ENCODE assay signal across 18 cellular contexts in the genomic region with DNA sequence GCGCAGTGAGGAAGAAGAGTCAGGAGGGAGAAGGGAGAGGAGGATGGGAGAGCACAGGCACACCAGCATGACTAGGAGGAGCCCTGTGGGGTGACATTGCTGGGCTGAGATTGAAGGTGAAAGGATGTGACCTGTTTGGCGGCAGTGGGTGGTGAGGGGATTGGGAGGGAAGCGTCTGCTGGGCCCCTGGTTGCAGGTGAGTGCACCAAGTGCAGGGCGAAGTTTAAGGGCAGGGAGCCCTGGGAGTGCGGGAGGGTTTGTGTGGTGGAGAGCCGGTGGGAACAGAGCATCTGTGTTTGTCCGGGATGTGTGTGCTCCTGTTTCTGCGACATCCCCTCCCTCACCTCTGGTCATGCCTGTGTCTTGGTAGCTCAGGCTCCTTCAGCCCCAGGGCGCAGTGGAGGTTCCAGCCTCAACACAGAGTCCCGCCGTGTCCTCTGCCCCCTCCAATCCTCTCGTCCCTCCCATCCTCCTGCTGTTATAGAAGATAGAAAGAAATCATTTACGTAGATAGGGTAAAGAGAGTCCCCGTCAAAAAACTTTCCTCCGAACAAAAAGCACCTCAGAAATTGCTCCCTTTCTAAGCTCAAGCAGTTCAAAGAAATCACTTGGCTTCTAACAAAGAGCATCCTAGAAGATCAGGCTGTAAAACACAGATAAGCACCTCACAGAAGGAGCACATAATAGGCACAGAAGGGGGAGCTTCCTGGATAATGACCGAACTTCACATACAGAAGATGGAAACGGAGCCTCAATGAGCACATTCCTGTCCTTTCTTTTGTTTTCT. TPM values are rescaled to one million over a fixed set of nuclear protein-coding genes. Genes with fewer than 3 reads are reported as not detected.
DNase-seq lines count a peak whose midpoint lies in the region; ATAC-seq, FAIRE-seq and TF ChIP-seq lines count a peak whose summit lies in the region.
"Had no signal": no experiment of that assay in that cellular context is flagged by ENCODE, and none has a peak within 500 bp of the region (broad histone marks: within the 10 kb centered on the region; RNA-seq: fewer than 3 reads in every experiment).

No MANE protein-coding gene starts in this region.

- H3K27ac ChIP-seq in KOPT-K1 (ENCODE audit: low read depth, low read length, poor library complexity, severe bottlenecking), result peak overlapping the region; percentile 85
- H3K27ac ChIP-seq in thymus (ENCODE audit: low read depth), result no peak overlapping the region
- H3K27ac ChIP-seq: esophagus squamous epithelium, tibial nerve had no signal

- peaks cover 4% of the 10 kb centered on the region for H3K4me1 ChIP-seq in thymus (ENCODE audit: control insufficient read depth, insufficient read depth, low read length)

- peaks cover 24% of the 10 kb centered on the region for H3K27me3 ChIP-seq in thymus (ENCODE audit: control insufficient read depth, insufficient read depth)

- H3K9me3 ChIP-seq in KOPT-K1 (ENCODE audit: insufficient read depth, low read length, poor library complexity, severe bottlenecking) (no peaks in the 10 kb centered on the region), thymus (ENCODE audit: control insufficient read depth) (peaks cover 2% of the 10 kb centered on the region)

- peak; percentile 44 for DNase-seq in activated CD8-positive, alpha-beta memory T cell treated with anti-CD3 and anti-CD28 coated beads, Interleukin-2, amount 50 U/mL, for 48 hours
- DNase-seq in activated CD8-positive, alpha-beta memory T cell treated with anti-CD3 and anti-CD28 coated beads, Interleukin-2, amount 50 U/mL, for 4 hours, result no peak
- DNase-seq in iPS-NIHi7 (ENCODE audit: extremely low spot score), result peak; percentile 60
- DNase-seq in NCI-H524 treated with DMSO at 0.1 percent for 48 hours (lab: John Stamatoyannopoulos, UW), result no peak
- DNase-seq in GM12891 (ENCODE audit: insufficient read length, low spot score), result no peak
- DNase-seq: activated CD4-positive, alpha-beta T cell treated with anti-CD3 and anti-CD28 coated beads, Interleukin-2, amount 50 U/mL, for 4 hours; amniotic stem cell; caudate nucleus; esophagus squamous epithelium; MM.1S; NCI-H1694 treated with DMSO at 0.1 percent for 48 hours; NK-92 treated with Interleukin-12 subunit alpha and Interleukin-12 subunit beta, amount 100 ng/mL, for 24 hours; stimulated activated naive CD4-positive, alpha-beta T cell treated with Interleukin-2 at 50 U/mL for 16 hours had no signal

- 13% methylated on average over 17 of the region's 17 CpGs for WGBS in thymus

- H3K36me3 ChIP-seq in KOPT-K1 (ENCODE audit: insufficient read depth, low read length) (no peaks in the 10 kb centered on the region), thymus (ENCODE audit: control insufficient read depth, insufficient read depth) (no peaks in the 10 kb centered on the region)
- H3K36me3 ChIP-seq: esophagus squamous epithelium, tibial nerve had no signal

- FAIRE-seq in GM12891 (lab: Jason Lieb, UNC), result no peak
- FAIRE-seq: GM18507 had no signal

- peak overlapping the region; percentile 48 for H3K4me3 ChIP-seq in thymus (ENCODE audit: low read length)
- H3K4me3 ChIP-seq: esophagus squamous epithelium, tibial nerve had no signal

- no peak for TF ChIP-seq POLR2A in GM12891 (IDR thresholded peaks at IDR 0.05; ENCODE audit: low read depth, low read length)

- no peak for ATAC-seq in HG02973 (IDR thresholded peaks at IDR 0.05; ENCODE audit: unreplicated experiment)

TF ChIP-seq in GM12891, 5 proteins besides CTCF, POLR2A, EP300 and RAD21:
- no peak for TF ChIP-seq PAX5 (IDR thresholded peaks at IDR 0.05; ENCODE audit: insufficient read depth, low read length, severe bottlenecking)
- no peak for TF ChIP-seq POU2F2 (IDR thresholded peaks at IDR 0.05; ENCODE audit: low read depth, low read length)

RNA-seq across cellular contexts. Expression of gene ULBP1, which starts 25.0 kb away (rescaled TPM):
- polyA plus RNA-seq in thymus, result 0.68 TPM
- polyA plus RNA-seq in GM12891 (2012; ENCODE audit: low read depth, missing spikeins), result 0.27 TPM

RNA-seq across cellular contexts. Expression of gene RAET1L, which starts 36.6 kb away (rescaled TPM):
- polyA plus RNA-seq in thymus, result 3.1 TPM
- not detected for polyA plus RNA-seq in GM12891 (2012; ENCODE audit: low read depth, missing spikeins)

RNA-seq across cellular contexts. Expression of gene ULBP2, which starts 46.9 kb away (rescaled TPM):
- polyA plus RNA-seq in thymus, result 2.3 TPM
- polyA plus RNA-seq in GM12891 (2012; ENCODE audit: low read depth, missing spikeins), result 0.21 TPM

Comparison
In these comparisons a context has a peak if more than half of its experiments do, and no peak if none do; other contexts are left out.
1. DNase-seq: peak in activated CD8-positive, alpha-beta memory T cell treated with anti-CD3 and anti-CD28 coated beads, Interleukin-2, amount 50 U/mL, for 48 hours (single experiment) and iPS-NIHi7 (single experiment); none in activated CD8-positive, alpha-beta memory T cell treated with anti-CD3 and anti-CD28 coated beads, Interleukin-2, amount 50 U/mL, for 4 hours (single experiment), NCI-H524 treated with DMSO at 0.1 percent for 48 hours (single experiment) and GM12891 (single experiment).